Comparison of ENCODE assay signal across 19 cellular contexts in genomic region chr10:31051703-31052102, GRCh38. TPM values are rescaled to one million over a fixed set of nuclear protein-coding genes. Genes with fewer than 3 reads are reported as not detected.
DNase-seq lines count a peak whose midpoint lies in the region; ATAC-seq, FAIRE-seq and TF ChIP-seq lines count a peak whose summit lies in the region.
"Had no signal": no experiment of that assay in that cellular context is flagged by ENCODE, and none has a peak within 500 bp of the region (broad histone marks: within the 10 kb centered on the region; RNA-seq: fewer than 3 reads in every experiment).

No MANE protein-coding gene starts in this region.

- no peaks in the 10 kb centered on the region for H4K20me1 ChIP-seq in HepG2 (ENCODE audit: insufficient read depth, low read length)

- no peak overlapping the region for H2AFZ ChIP-seq in HepG2 (ENCODE audit: low read length)

- no peak for TF ChIP-seq EP300 in HepG2 (IDR thresholded peaks at IDR 0.05; ENCODE audit: low read depth in 2 of 2, low read length in 2 of 2)
- no peak for TF ChIP-seq EP300 in HepG2 (CRISPR knock-in tag; IDR thresholded peaks at IDR 0.05; ENCODE audit: borderline replicate concordance)

- H3K79me2 ChIP-seq in HepG2 (ENCODE audit: insufficient read depth, low read length), result no peaks in the 10 kb centered on the region

- POLR2A ChIA-PET in HepG2 (lab: Yijun Ruan, JAX), result no interaction called here

- no peak for TF ChIP-seq RAD21 in HepG2 (CRISPR knock-in tag; IDR thresholded peaks at IDR 0.05)

- no peak for TF ChIP-seq CTCF in HepG2 (CRISPR knock-in tag; IDR thresholded peaks at IDR 0.05)

- in situ Hi-C loops in HepG2 (cut with HindIII; ENCODE audit: extremely low pct_ligation_motif_present, low pct_unique_long_range_greater_than_20kb), result no loop called here

- CTCF ChIA-PET in HepG2 (lab: Yijun Ruan, JAX; ENCODE audit: low intra/inter-chr PET ratio, low total read pairs), result no interaction called here

- DNase-seq in ELR (ENCODE audit: low read depth) (peak; percentile 67), NCI-H226 (peak; percentile 20), dermis blood vessel endothelial cell (peak; percentile 80), kidney tubule cell (ENCODE audit: low spot score) (peak; percentile 91), HepG2 (ENCODE audit: low spot score) (no peak)
- DNase-seq: activated CD4-positive, alpha-beta T cell treated with anti-CD3 and anti-CD28 coated beads, Interleukin-2, amount 50 U/mL, for 1 hour; AML-193; effector memory CD8-positive, alpha-beta T cell; H7; left colon; mucosa of descending colon; NCI-H1694; Peyer's patch; stimulated activated naive CD8-positive, alpha-beta T cell treated with anti-CD3 and anti-CD28 coated beads, Interleukin-15, Interleukin-2, amounts not matched to agents 100 U/mL and 50 U/mL, for 24 hours; tibial artery had no signal

- BruUV-seq in HepG2 (replicated peaks; lab: Mats Ljungman, UMichigan), result no TSS peak

- ATAC-seq in HepG2 (no peak), GM19452 (IDR thresholded peaks at IDR 0.05; ENCODE audit: unreplicated experiment) (no peak), GM19455 (IDR thresholded peaks at IDR 0.05; ENCODE audit: unreplicated experiment) (no peak)
- ATAC-seq: effector memory CD8-positive, alpha-beta T cell; left colon; mucosa of descending colon; stimulated activated naive CD8-positive, alpha-beta T cell treated with anti-CD3 and anti-CD28 coated beads, Interleukin-15, Interleukin-2, amounts not matched to agents 100 U/mL and 50 U/mL, for 24 hours had no signal

- no peak overlapping the region for H3K9ac ChIP-seq in HepG2 (ENCODE audit: insufficient read depth, low read depth, low read length)

- H3K9me3 ChIP-seq in HepG2 (ENCODE audit: low read length), result peaks cover 7% of the 10 kb centered on the region; the same call in 1 of the 2 replicates
- H3K9me3 ChIP-seq: mucosa of descending colon, Peyer's patch, prostate gland had no signal

- intact Hi-C loops in HepG2 (cut with micrococcal nuclease; ENCODE audit: unreplicated experiment), result no loop called here

- H3K27me3 ChIP-seq in HepG2 (ENCODE audit: control insufficient read depth in 1 of 2, insufficient read depth in 2 of 2, low read length in 2 of 2), result no peaks in the 10 kb centered on the region
- H3K27me3 ChIP-seq: Peyer's patch, tibial artery had no signal

- 25% methylated on average over 4 of the region's 4 CpGs for WGBS in HepG2 (ENCODE audit: low lambda C conversion rate)

- H3K4me1 ChIP-seq in HepG2 (ENCODE audit: insufficient read depth, low read length), result no peaks in the 10 kb centered on the region
- H3K4me1 ChIP-seq: Peyer's patch, prostate gland, tibial artery had no signal

- no peak overlapping the region for H3K4me3 ChIP-seq in HepG2 (replicated peaks in 1 of 3; ENCODE audit: insufficient read depth in 1 of 3, low read depth in 2 of 3, low read length in 3 of 3)
- H3K4me3 ChIP-seq: mucosa of descending colon, Peyer's patch, prostate gland, tibial artery had no signal

- no peak for FAIRE-seq in HepG2 (lab: Jason Lieb, UNC)
- FAIRE-seq: GM19239 had no signal

- H3K27ac ChIP-seq in HepG2 (ENCODE audit: extremely low read length, insufficient read depth, low read length), result no peak overlapping the region
- H3K27ac ChIP-seq: Peyer's patch, prostate gland, tibial artery had no signal

- no peak overlapping the region for H3K4me2 ChIP-seq in HepG2 (ENCODE audit: low read depth, low read length)

- H3K36me3 ChIP-seq in HepG2 (replicated peaks in 1 of 2; ENCODE audit: control insufficient read depth in 1 of 2, insufficient read depth in 2 of 2, low read length in 2 of 2), result no peaks in the 10 kb centered on the region
- H3K36me3 ChIP-seq: Peyer's patch, prostate gland had no signal

- TF ChIP-seq POLR2A in HepG2 (IDR thresholded peaks at IDR 0.05; ENCODE audit: insufficient read depth in 1 of 2, low read depth in 2 of 2, low read length in 2 of 2), result no peak

TF ChIP-seq in HepG2, 621 proteins besides CTCF, POLR2A, EP300 and RAD21:
- TF ChIP-seq TFDP2 (CRISPR knock-in tag; IDR thresholded peaks at IDR 0.05) (no peak), SIX4 (CRISPR knock-in tag; IDR thresholded peaks at IDR 0.05) (no peak), ARNT (IDR thresholded peaks at IDR 0.05) (no peak), SAFB2 (CRISPR knock-in tag; IDR thresholded peaks at IDR 0.05; ENCODE audit: borderline replicate concordance, low read depth) (no peak)
TF ChIP-seq in HepG2: peak in this region for 0.

RNA-seq across cellular contexts. Expression of gene ZNF438, which starts 20.0 kb away (rescaled TPM):
- total RNA-seq in dermis blood vessel endothelial cell (2.6 and 3.9 TPM in 2 replicates), HepG2 (2016; rRNA removed; fragmentation: Illumina TruSeq; extraction: Trizol) (0.75 and 1.2 TPM in 2 replicates)
- total RNA-seq in HepG2 (2016; cell fraction: cytosol; rRNA removed; fragmentation: Illumina TruSeq; extraction: Trizol; ENCODE audit: low read depth), result 0.18 and 0.81 TPM in 2 replicates
- 0.89 and 1.5 TPM in 2 replicates for total RNA-seq in HepG2 (2016; cell fraction: insoluble cytoplasmic fraction; rRNA removed; fragmentation: Illumina TruSeq; extraction: Trizol)
- 1.0 and 1.1 TPM in 2 replicates for total RNA-seq in HepG2 (2016; cell fraction: membrane; rRNA removed; fragmentation: Illumina TruSeq; extraction: Trizol)
- 0.90 and 0.97 TPM in 2 replicates for total RNA-seq in HepG2 (2016; cell fraction: nucleus; rRNA removed; fragmentation: Illumina TruSeq; extraction: Trizol)
- polyA plus RNA-seq in HepG2 (2011; rRNA removed), result 0.83 and 0.98 TPM in 2 replicates
- polyA plus RNA-seq in HepG2 (2011; cell fraction: cytosol; rRNA removed), result 0.43 and 0.69 TPM in 2 replicates
- 0.74 and 0.93 TPM in 2 replicates for polyA plus RNA-seq in HepG2 (2011; cell fraction: nucleus; rRNA removed)
- polyA plus RNA-seq in HepG2 (2012), result 0.62 and 0.69 TPM in 2 replicates
- 0.23 and 0.25 TPM in 2 replicates for polyA plus RNA-seq in HepG2 (2016; cell fraction: cytosol; fragmentation: Illumina TruSeq; extraction: Trizol; ENCODE audit: low read depth)
- 1.4 and 1.7 TPM in 2 replicates for polyA plus RNA-seq in HepG2 (2016; cell fraction: insoluble cytoplasmic fraction; fragmentation: Illumina TruSeq; extraction: Trizol; ENCODE audit: low read depth)
- polyA plus RNA-seq in HepG2 (2016; cell fraction: membrane; fragmentation: Illumina TruSeq; extraction: Trizol; ENCODE audit: low read depth), result 0.62 and 0.98 TPM in 2 replicates
- 0.78 and 1.5 TPM in 2 replicates for polyA plus RNA-seq in HepG2 (2016; cell fraction: nucleus; fragmentation: Illumina TruSeq; extraction: Trizol; ENCODE audit: insufficient read depth, low read depth)
- 1.1 and 3.3 TPM in 2 replicates for polyA minus RNA-seq in HepG2 (2011; rRNA and poly(A)+ RNA removed; ENCODE audit: low replicate concordance)
- polyA minus RNA-seq in HepG2 (2011; cell fraction: cytosol; rRNA and poly(A)+ RNA removed), result 0.40 and 0.53 TPM in 2 replicates
- 1.7 TPM in 2 replicates for polyA minus RNA-seq in HepG2 (2011; cell fraction: nucleus; rRNA and poly(A)+ RNA removed)
